Comparison of ENCODE assay signal across 8 cellular contexts in genomic region chr9:84669293-84670105, GRCh38. TPM values are rescaled to one million over a fixed set of nuclear protein-coding genes. Genes with fewer than 3 reads are reported as not detected.
DNase-seq lines count a peak whose midpoint lies in the region; ATAC-seq and TF ChIP-seq lines count a peak whose summit lies in the region.

Gene NTRK2 (plus strand): TSS chr9:84669729. CDS start chr9:84670749, 1,020 bp downstream.

- ATAC-seq in GM18502 (IDR thresholded peaks at IDR 0.05; ENCODE audit: poor library complexity, unreplicated experiment), result no peak

- H3K36me3 ChIP-seq in BJ (ENCODE audit: control insufficient read depth, insufficient read depth, low read length) (no peaks in the 10 kb centered on the region), thyroid gland (no peaks in the 10 kb centered on the region)

- CTCF ChIA-PET in BJ (lab: Yijun Ruan, JAX), result interaction anchor here (0.9 to 1.8 kb wide), 3 partner anchors 12 to 286 kb away, joined by 3 to 7 read pairs (median 3); no protein-coding TSS in a partner anchor

- peak within 1 kb of the TSS; percentile 89 to 94 (median 93) for H3K27ac ChIP-seq in thyroid gland

- 0 to 2% methylated on average over 34 to 39 of the region's 68 CpGs for WGBS in thyroid gland, 2 donors

- POLR2A ChIA-PET in BJ (lab: Charles Lee), result no interaction called here

- peak in 1 of 2 donors; percentile 71 for TF ChIP-seq POLR2A in thyroid gland (IDR thresholded peaks at IDR 0.05)

- H3K27me3 ChIP-seq in BJ (ENCODE audit: control insufficient read depth, insufficient read depth, low read length) (peaks cover 22% of the 10 kb centered on the region), thyroid gland (no peaks in the 10 kb centered on the region)

- DNase-seq in BJ (ENCODE audit: low read depth) (peak; percentile 4), GM20000 (ENCODE audit: low spot score) (peak; percentile 66), SW480 (ENCODE audit: low spot score) (peak; percentile 56), epithelial cell of proximal tubule (ENCODE audit: low read depth) (no peak), mesenteric fat pad (ENCODE audit: low spot score) (no peak), thyroid gland (peak; percentile 69 to 70), NCI-H2171 (lab: John Stamatoyannopoulos, UW) (no peak)

- peaks cover 0 to 3% of the 10 kb centered on the region in 2 donors for H3K4me1 ChIP-seq in thyroid gland

- H3K4me3 ChIP-seq in BJ (ENCODE audit: low read depth, low read length) (peak within 1 kb of the TSS; percentile 43), epithelial cell of proximal tubule (ENCODE audit: low read depth, low read length) (peak within 1 kb of the TSS; percentile 58), thyroid gland (replicated peaks in 1 of 3) (peak within 1 kb of the TSS; percentile 44 to 94 (median 45))

- intact Hi-C loops in thyroid gland (cut with DNase I), result loop anchor here (5.0 kb wide), 2 partner anchors 267 to 278 kb away; no protein-coding TSS in a partner anchor

- TF ChIP-seq CTCF in BJ (IDR thresholded peaks at IDR 0.05; ENCODE audit: insufficient read depth, low read depth, low read length) (0 out of 2 replicates have a peak, but pooled peaks have one; percentile 4), GM20000 (IDR thresholded peaks at IDR 0.05; ENCODE audit: extremely low read depth, missing control alignments) (no peak), epithelial cell of proximal tubule (conservative IDR thresholded peaks at IDR 0.05; ENCODE audit: low read depth, low read length) (peak; percentile 15), thyroid gland (IDR thresholded peaks at IDR 0.05) (peak; percentile 18 to 56 (median 47))

- no peaks in the 10 kb centered on the region for H3K9me3 ChIP-seq in thyroid gland

RNA-seq across cellular contexts. Expression of gene NTRK2, which starts in this region (rescaled TPM):
- polyA plus RNA-seq in BJ (2011; rRNA removed), result 2.0 and 2.1 TPM in 2 replicates
- polyA minus RNA-seq in BJ (2011; rRNA and poly(A)+ RNA removed), result 1.3 and 1.5 TPM in 2 replicates
- 0.14 and 0.46 TPM in 2 replicates for total RNA-seq in epithelial cell of proximal tubule
- total RNA-seq in mesenteric fat pad, result 14.4 TPM
- 100 to 1,000 TPM in 3 of 4 donors, 10 to 100 TPM in 1; 92.0 to 186 (median 142) TPM for total RNA-seq in thyroid gland

Comparison
In these comparisons a context has a peak if more than half of its experiments do, and no peak if none do; other contexts are left out.
1. RNA of gene NTRK2 (total RNA-seq): 92.0 to 186 TPM in thyroid gland and 14.4 TPM in mesenteric fat pad (single experiment); 0.14 to 0.46 TPM in epithelial cell of proximal tubule; every median in the first group is over 10 times any median in the second.
2. DNase-seq: peak in BJ (single experiment), GM20000 (single experiment), SW480 (single experiment) and thyroid gland (2 of 2); none in epithelial cell of proximal tubule (single experiment), mesenteric fat pad (single experiment) and NCI-H2171 (single experiment).
3. Peak in every context shown above with its lines, with median percentiles within 50 percentile points of each other: H3K4me3 ChIP-seq.